ENCODE assay signal across 26 cellular contexts in genomic region chr3:123350971-123351370, GRCh38.
"Had no signal": no experiment of that assay in that cellular context is flagged by ENCODE, and none has a peak within 500 bp of the region (broad histone marks: within the 10 kb centered on the region; RNA-seq: fewer than 3 reads in every experiment).

No MANE protein-coding gene starts in this region.

- H3K4me1 Mint-ChIP-seq: activated CD4-positive, alpha-beta T cell treated with anti-CD3 and anti-CD28 coated beads, Interleukin-2, amount 10 ng/mL, durations not matched to agents 7 days and 5 days had no signal

- ATAC-seq: activated CD8-positive, alpha-beta T cell treated with anti-CD3 and anti-CD28 coated beads for 36 hours; activated naive CD4-positive, alpha-beta T cell treated with anti-CD3 and anti-CD28 coated beads, Interleukin-2, amount 50 U/mL, for 72 hours; SK-N-SH treated with all-trans-retinoic acid at 6 μM for 48 hours; T-helper 17 cell had no signal

- H3K4me3 Mint-ChIP-seq: activated CD4-positive, alpha-beta T cell treated with anti-CD3 and anti-CD28 coated beads, Interleukin-2, amount 10 ng/mL, durations not matched to agents 7 days and 5 days; activated CD8-positive, alpha-beta T cell treated with anti-CD3 and anti-CD28 coated beads for 36 hours; nephron; T-helper 17 cell had no signal

- H3K4me1 ChIP-seq: colonic mucosa, prostate gland, vagina had no signal

- H3K4me3 ChIP-seq: colonic mucosa, dorsolateral prefrontal cortex, ovary, prostate gland, smooth muscle cell, vagina had no signal

- H3K27me3 ChIP-seq: colonic mucosa, dorsolateral prefrontal cortex, ovary, vagina had no signal

- DNase-seq: activated CD4-positive, alpha-beta T cell treated with anti-CD3 and anti-CD28 coated beads, Interleukin-2, amount 10 ng/mL, durations not matched to agents 7 days and 5 days; activated CD4-positive, CD25-positive, alpha-beta regulatory T cell treated with anti-CD3 and anti-CD28 coated beads, Interleukin-2, amount 50 U/mL, for 72 hours; activated CD8-positive, alpha-beta T cell treated with anti-CD3 and anti-CD28 coated beads for 36 hours; activated naive CD4-positive, alpha-beta T cell; activated T-cell treated with anti-CD3 and anti-CD28 coated beads, Interleukin-2, amount 50 U/mL, for 48 hours; cerebellar nuclear complex; colonic mucosa; effector memory CD4-positive, alpha-beta T cell; erythroblast; foreskin fibroblast; mammary epithelial cell; retina; stimulated activated CD4-positive, alpha-beta T cell treated with anti-CD3 and anti-CD28 coated beads, Interleukin-15, amount 100 ng/mL, for 24 hours; stimulated activated naive CD4-positive, alpha-beta T cell; T-helper 17 cell; T1000; trophoblast cell had no signal

- H3K4me2 ChIP-seq: smooth muscle cell had no signal

- H3K9me3 ChIP-seq: colonic mucosa, neutrophil, ovary, prostate gland, vagina had no signal

- H3K27ac Mint-ChIP-seq: activated CD4-positive, alpha-beta T cell treated with anti-CD3 and anti-CD28 coated beads, Interleukin-2, amount 10 ng/mL, durations not matched to agents 7 days and 5 days; activated CD8-positive, alpha-beta T cell treated with anti-CD3 and anti-CD28 coated beads for 36 hours; activated naive CD4-positive, alpha-beta T cell treated with anti-CD3 and anti-CD28 coated beads, Interleukin-2, amount 50 U/mL, for 72 hours; nephron; T-helper 17 cell had no signal

- H3K9me3 Mint-ChIP-seq: activated CD4-positive, alpha-beta T cell treated with anti-CD3 and anti-CD28 coated beads, Interleukin-2, amount 10 ng/mL, durations not matched to agents 7 days and 5 days had no signal

- H3K27ac ChIP-seq: colonic mucosa, neutrophil, ovary, prostate gland, vagina had no signal

- H3K36me3 ChIP-seq: colonic mucosa, neutrophil, ovary, prostate gland, vagina had no signal
